Comparison of ENCODE assay signal across 10 cellular contexts in the genomic region with DNA sequence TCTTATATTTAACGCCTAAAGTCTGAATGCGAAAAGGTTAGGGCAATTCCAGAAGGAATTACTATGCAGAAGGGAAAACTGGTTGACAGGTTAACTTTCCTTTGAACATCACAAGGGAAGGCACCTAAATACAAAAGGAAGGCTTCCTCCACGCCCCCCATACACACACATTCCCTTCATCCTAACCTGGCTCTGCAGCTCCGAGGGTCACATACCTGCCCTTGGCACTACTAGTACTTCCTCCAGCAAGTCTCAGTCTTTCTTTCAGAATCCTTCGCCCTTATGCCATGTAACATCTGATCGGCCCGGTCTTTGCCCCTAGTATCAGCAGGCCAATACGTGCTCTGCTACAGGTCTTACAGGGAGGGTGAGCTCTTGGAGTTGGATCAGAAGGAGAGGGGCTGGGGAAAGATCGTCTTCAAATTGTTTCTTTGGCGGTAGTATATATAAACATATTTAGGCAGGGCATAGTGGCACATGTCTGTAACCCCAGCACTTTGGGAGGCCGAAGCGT. TPM values are rescaled to one million over a fixed set of nuclear protein-coding genes. Genes with fewer than 3 reads are reported as not detected.
DNase-seq lines count a peak whose midpoint lies in the region; ATAC-seq, FAIRE-seq and TF ChIP-seq lines count a peak whose summit lies in the region.
"Had no signal": no experiment of that assay in that cellular context is flagged by ENCODE, and none has a peak within 500 bp of the region (broad histone marks: within the 10 kb centered on the region; RNA-seq: fewer than 3 reads in every experiment).

No MANE protein-coding gene starts in this region.

- DNase-seq in HL-60 (ENCODE audit: low read depth in 1 of 2, low spot score in 1 of 2), result no peak
- no peak for DNase-seq in astrocyte (ENCODE audit: low read depth)
- DNase-seq in natural killer cell, result no peak
- no peak for DNase-seq in GM10248 (ENCODE audit: extremely low spot score)
- DNase-seq: GF-D8 had no signal

- no peaks in the 10 kb centered on the region; a peak in 2 of 22 replicates for H3K36me3 ChIP-seq in BLaER1 treated with 17β-estradiol and CSF1 and Interleukin-3, amounts not matched to agents 10 nM and 100 nM
- no peaks in the 10 kb centered on the region for H3K36me3 ChIP-seq in astrocyte (ENCODE audit: insufficient read depth, low read length)

- H3K4me3 Mint-ChIP-seq in astrocyte (ENCODE audit: unreplicated experiment) (peak overlapping the region; percentile 95), natural killer cell (peak overlapping the region; percentile 92)

- peaks cover 16 to 37% (median 33%) of the 10 kb centered on the region in 10 experiments for H3K4me1 ChIP-seq in BLaER1 treated with 17β-estradiol and CSF1 and Interleukin-3, amounts not matched to agents 10 nM and 100 nM
- H3K4me1 ChIP-seq in astrocyte (ENCODE audit: insufficient read depth, low read length), result peaks cover 19% of the 10 kb centered on the region

- H3K27me3 Mint-ChIP-seq in astrocyte (ENCODE audit: low read depth, unreplicated experiment), result no peaks in the 10 kb centered on the region
- H3K27me3 Mint-ChIP-seq in natural killer cell (ENCODE audit: low read depth in 2 of 2), result no peaks in the 10 kb centered on the region

- peak overlapping the region; percentile 94 to 99 (median 99); a peak in 21 of 22 replicates for H3K27ac ChIP-seq in BLaER1 treated with 17β-estradiol and CSF1 and Interleukin-3, amounts not matched to agents 10 nM and 100 nM
- peak overlapping the region; percentile 16 for H3K27ac ChIP-seq in HL-60 (replicated peaks)
- H3K27ac ChIP-seq in astrocyte (ENCODE audit: low read depth, low read length), result peak overlapping the region; percentile 28

- intact Hi-C loops in natural killer cell (cut with micrococcal nuclease), result loop anchor here (5.0 kb wide), 1 partner anchor 90 kb away; the partner anchor contains the start of gene ROPN1L

- TF ChIP-seq CTCF in HL-60 (IDR thresholded peaks at IDR 0.05; ENCODE audit: insufficient read depth, low read length) (no peak), astrocyte (IDR thresholded peaks at IDR 0.05; ENCODE audit: insufficient read depth, low read depth, low read length) (no peak), natural killer cell (IDR thresholded peaks at IDR 0.05) (no peak), GM10248 (IDR thresholded peaks at IDR 0.05; ENCODE audit: control extremely low read depth, extremely low read depth, low read depth, missing control alignments) (no peak)

- H4K20me1 ChIP-seq in BLaER1 treated with 17β-estradiol and CSF1 and Interleukin-3, amounts not matched to agents 10 nM and 100 nM, result peaks cover 20 to 29% (median 27%) of the 10 kb centered on the region in 11 experiments; a peak in 21 of 22 replicates
- peaks cover 22% of the 10 kb centered on the region for H4K20me1 ChIP-seq in astrocyte (ENCODE audit: insufficient read depth, low read length)

- peak overlapping the region; percentile 75 to 96 (median 86) for H3K4me2 ChIP-seq in BLaER1 treated with 17β-estradiol and CSF1 and Interleukin-3, amounts not matched to agents 10 nM and 100 nM
- H3K4me2 ChIP-seq in astrocyte (ENCODE audit: low read length), result peak overlapping the region; percentile 98

- H3K27me3 ChIP-seq in BLaER1 treated with 17β-estradiol and CSF1 and Interleukin-3, amounts not matched to agents 10 nM and 100 nM, result no peaks in the 10 kb centered on the region
- H3K27me3 ChIP-seq in HL-60 (ENCODE audit: insufficient read depth, poor library complexity, severe bottlenecking) (no peaks in the 10 kb centered on the region), astrocyte (ENCODE audit: insufficient read depth, low read length) (no peaks in the 10 kb centered on the region)
- H3K27me3 ChIP-seq: testis had no signal

- H3K4me3 ChIP-seq in BLaER1 treated with 17β-estradiol and CSF1 and Interleukin-3, amounts not matched to agents 10 nM and 100 nM, result peak overlapping the region; percentile 71 to 95 (median 91); a peak in 18 of 20 replicates
- H3K4me3 ChIP-seq in HL-60 (replicated peaks; ENCODE audit: insufficient read depth, low read length) (no peak overlapping the region), astrocyte (ENCODE audit: insufficient read depth, low read depth, low read length) (no peak overlapping the region)

- H3K36me3 Mint-ChIP-seq in astrocyte (ENCODE audit: low read depth, unreplicated experiment) (no peaks in the 10 kb centered on the region), natural killer cell (peaks cover 7% of the 10 kb centered on the region)

- FAIRE-seq in astrocyte (lab: Jason Lieb, UNC), result no peak

- H3K4me1 Mint-ChIP-seq in astrocyte (ENCODE audit: low read depth, unreplicated experiment), result peaks cover 20% of the 10 kb centered on the region
- peaks cover 19 to 31% of the 10 kb centered on the region in 2 donors for H3K4me1 Mint-ChIP-seq in natural killer cell

- no peak overlapping the region for H2AFZ ChIP-seq in astrocyte (ENCODE audit: low read depth, low read length)

- no peak for ATAC-seq in natural killer cell
- ATAC-seq in HG03108 (IDR thresholded peaks at IDR 0.05; ENCODE audit: unreplicated experiment), result no peak
- no peak for ATAC-seq in GM21529 (IDR thresholded peaks at IDR 0.05; ENCODE audit: unreplicated experiment)
- ATAC-seq in HG02798 (IDR thresholded peaks at IDR 0.05; ENCODE audit: poor library complexity, unreplicated experiment), result no peak

- POLR2A ChIA-PET in GM10248 (lab: Yijun Ruan, JAX), result no interaction called here

- CTCF ChIA-PET in GM10248 (lab: Yijun Ruan, JAX), result interaction anchor here (0.8 to 1.3 kb wide), 3 partner anchors 9 to 68 kb away, joined by 3 to 4 read pairs (median 3); no protein-coding TSS in a partner anchor

- peaks cover 40% of the 10 kb centered on the region for H3K79me2 ChIP-seq in astrocyte (ENCODE audit: insufficient read depth, low read length)

- H3K27ac Mint-ChIP-seq in astrocyte (ENCODE audit: unreplicated experiment) (peak overlapping the region; percentile 98), natural killer cell (peak overlapping the region; percentile 97 to 98)

- no peaks in the 10 kb centered on the region for H3K9me3 Mint-ChIP-seq in astrocyte (ENCODE audit: unreplicated experiment)
- H3K9me3 Mint-ChIP-seq in natural killer cell, result no peaks in the 10 kb centered on the region

- H3K9me3 ChIP-seq in BLaER1 treated with 17β-estradiol and CSF1 and Interleukin-3, amounts not matched to agents 10 nM and 100 nM (replicated peaks in 1 of 11), result no peaks in the 10 kb centered on the region
- H3K9me3 ChIP-seq in astrocyte (ENCODE audit: insufficient read depth, low read depth, low read length), result no peaks in the 10 kb centered on the region
- H3K9me3 ChIP-seq: testis had no signal

- H3K9ac ChIP-seq in BLaER1 treated with 17β-estradiol and CSF1 and Interleukin-3, amounts not matched to agents 10 nM and 100 nM, result peak overlapping the region; percentile 92 to 100 (median 98); a peak in 21 of 22 replicates
- H3K9ac ChIP-seq in astrocyte (ENCODE audit: low read length), result no peak overlapping the region

RNA-seq across cellular contexts. Expression of gene MARCHF6, which starts 1.6 kb away (rescaled TPM):
- total RNA-seq in astrocyte (139 and 142 TPM in 2 replicates), natural killer cell (100 to 1,000 TPM; 160 to 173 (median 164) TPM)

RNA-seq across cellular contexts. Expression of gene CMBL, which starts 44.2 kb away (rescaled TPM):
- total RNA-seq in astrocyte (32.6 and 39.7 TPM in 2 replicates), natural killer cell (1 to 10 TPM in 1 of 3 donors, under 1 TPM in 1, not detected in 1; 0.45 to 1.0 TPM)

Comparison
In these comparisons a context has a peak if more than half of its experiments do, and no peak if none do; other contexts are left out.
1. H3K27ac ChIP-seq: peak in every context shown above with its lines; median percentile 99 in BLaER1 treated with 17β-estradiol and CSF1 and Interleukin-3, amounts not matched to agents 10 nM and 100 nM; 28 in astrocyte; 16 in HL-60.
2. H3K4me3 ChIP-seq: peak in BLaER1 treated with 17β-estradiol and CSF1 and Interleukin-3, amounts not matched to agents 10 nM and 100 nM (10 of 10); none in HL-60 (single experiment) and astrocyte (single experiment).
3. RNA of gene CMBL, which starts 44.2 kb away (total RNA-seq): 32.6 to 39.7 TPM in astrocyte; 0.45 to 1.0 TPM in natural killer cell; every median in the first group is over 10 times any median in the second.